In genomic region chr11:73137262-73137941, GRCh38 we compare ENCODE assay signal across 1 cellular context.
TF ChIP-seq lines count a peak whose summit lies in the region.

No MANE protein-coding gene starts in this region.

TF ChIP-seq in GM23338, 12 proteins besides CTCF, POLR2A, EP300 and RAD21 (continued from another document):
- TF ChIP-seq ZNF462 (CRISPR knock-in tag; IDR thresholded peaks at IDR 0.05), result no peak
- no peak for TF ChIP-seq JUNB (IDR thresholded peaks at IDR 0.05; ENCODE audit: unreplicated experiment)
- TF ChIP-seq CREB1 (CRISPR knock-in tag; IDR thresholded peaks at IDR 0.05; ENCODE audit: low read depth), result no peak
- TF ChIP-seq ZNF331 (CRISPR knock-in tag; IDR thresholded peaks at IDR 0.05; ENCODE audit: low read depth), result no peak
- TF ChIP-seq, protein P1, sequence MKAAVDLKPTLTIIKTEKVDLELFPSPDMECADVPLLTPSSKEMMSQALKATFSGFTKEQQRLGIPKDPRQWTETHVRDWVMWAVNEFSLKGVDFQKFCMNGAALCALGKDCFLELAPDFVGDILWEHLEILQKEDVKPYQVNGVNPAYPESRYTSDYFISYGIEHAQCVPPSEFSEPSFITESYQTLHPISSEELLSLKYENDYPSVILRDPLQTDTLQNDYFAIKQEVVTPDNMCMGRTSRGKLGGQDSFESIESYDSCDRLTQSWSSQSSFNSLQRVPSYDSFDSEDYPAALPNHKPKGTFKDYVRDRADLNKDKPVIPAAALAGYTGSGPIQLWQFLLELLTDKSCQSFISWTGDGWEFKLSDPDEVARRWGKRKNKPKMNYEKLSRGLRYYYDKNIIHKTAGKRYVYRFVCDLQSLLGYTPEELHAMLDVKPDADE (IDR thresholded peaks at IDR 0.05), result no peak
- no peak for TF ChIP-seq NANOG (IDR thresholded peaks at IDR 0.05; ENCODE audit: borderline replicate concordance)
- no peak for TF ChIP-seq POLR2AphosphoS5 (IDR thresholded peaks at IDR 0.05; ENCODE audit: low read depth)
- TF ChIP-seq REST (IDR thresholded peaks at IDR 0.05; ENCODE audit: unreplicated experiment), result no peak
